ENCODE assay signal across 1 cellular context in genomic region chr2:106581755-106582430, GRCh38.
TF ChIP-seq lines count a peak whose summit lies in the region.

No MANE protein-coding gene starts in this region.

TF ChIP-seq in HepG2, 621 proteins besides CTCF, POLR2A, EP300 and RAD21 (continued from another document):
- 0 out of 2 replicates have a peak, but pooled peaks have one; percentile 6 for TF ChIP-seq ZBTB40 (IDR thresholded peaks at IDR 0.05)
- TF ChIP-seq ZBTB40 (CRISPR knock-in tag; IDR thresholded peaks at IDR 0.05) = no peak
- no peak for TF ChIP-seq FOXJ3 (CRISPR knock-in tag; IDR thresholded peaks at IDR 0.05; ENCODE audit: borderline replicate concordance)
- 0 out of 2 replicates have a peak, but pooled peaks have one; percentile 3 for TF ChIP-seq KDM2A (CRISPR knock-in tag; IDR thresholded peaks at IDR 0.05; ENCODE audit: borderline replicate concordance, low read depth)
- peak; percentile 45; the same call in 1 of the 2 replicates for TF ChIP-seq ZNF687 (CRISPR knock-in tag; IDR thresholded peaks at IDR 0.05)
